Comparison of ENCODE assay signal across 8 cellular contexts in the genomic region with DNA sequence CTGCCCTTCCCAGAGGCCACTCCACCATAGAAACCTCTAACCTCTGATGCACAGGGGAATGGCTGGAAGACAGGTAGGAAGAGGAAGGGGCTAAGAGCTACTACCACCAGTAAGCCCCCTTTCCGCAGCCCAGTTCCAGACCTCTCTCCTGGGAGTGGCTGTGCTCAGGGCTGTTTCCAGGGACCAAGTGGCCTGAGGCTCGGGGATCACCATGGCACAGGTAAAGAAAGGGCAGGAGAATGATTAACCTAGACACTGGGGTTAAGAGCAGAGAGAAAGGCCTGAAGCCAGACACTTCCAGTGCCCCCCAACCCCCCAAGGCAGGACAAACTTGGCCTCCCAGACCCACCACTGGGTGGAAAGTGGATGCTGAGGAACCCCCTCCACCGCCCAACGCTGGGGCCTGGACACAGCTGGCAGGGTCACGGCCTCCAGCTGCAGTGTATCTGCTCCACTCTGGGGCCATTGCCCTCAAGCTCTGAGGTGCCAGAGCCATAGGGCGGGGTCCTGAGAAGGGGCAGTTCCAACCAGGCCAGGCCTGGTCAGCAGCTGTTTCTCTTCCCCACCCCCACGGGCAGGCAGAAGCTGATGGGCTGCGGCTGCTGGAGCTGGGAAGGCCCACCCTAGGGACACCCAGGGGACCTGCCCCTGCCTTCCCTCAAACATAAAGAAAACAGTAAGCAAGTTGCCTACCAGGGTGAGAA. TPM values are rescaled to one million over a fixed set of nuclear protein-coding genes. Genes with fewer than 3 reads are reported as not detected.
DNase-seq lines count a peak whose midpoint lies in the region; ATAC-seq lines count a peak whose summit lies in the region.

No MANE protein-coding gene starts in this region.

- no peaks in the 10 kb centered on the region for H3K9me3 Mint-ChIP-seq in activated T-cell treated with anti-CD3 and anti-CD28 coated beads, Interleukin-2, amount 50 U/mL, for 24 hours
- H3K9me3 Mint-ChIP-seq in activated naive CD8-positive, alpha-beta T cell treated with anti-CD3 and anti-CD28 coated beads for 36 hours: no peaks in the 10 kb centered on the region
- no peaks in the 10 kb centered on the region for H3K9me3 Mint-ChIP-seq in stimulated activated naive CD8-positive, alpha-beta T cell treated with anti-CD3 and anti-CD28 coated beads, Interleukin-15, amount 100 ng/mL, for 72 hours

- H3K27me3 ChIP-seq in iPS-15b (ENCODE audit: control insufficient read depth, insufficient read depth, low read length): peaks cover 6% of the 10 kb centered on the region

- H3K36me3 ChIP-seq in iPS-15b (ENCODE audit: control insufficient read depth, insufficient read depth, low read length): peaks cover 24% of the 10 kb centered on the region

- peak overlapping the region; percentile 87 for H3K4me3 Mint-ChIP-seq in activated T-cell treated with anti-CD3 and anti-CD28 coated beads, Interleukin-2, amount 50 U/mL, for 24 hours
- H3K4me3 Mint-ChIP-seq in activated naive CD8-positive, alpha-beta T cell treated with anti-CD3 and anti-CD28 coated beads for 36 hours: peak overlapping the region; percentile 92
- peak overlapping the region; percentile 91 to 97 for H3K4me3 Mint-ChIP-seq in stimulated activated naive CD8-positive, alpha-beta T cell treated with anti-CD3 and anti-CD28 coated beads, Interleukin-15, amount 100 ng/mL, for 72 hours

- no peak overlapping the region for H3K9ac ChIP-seq in iPS-15b (ENCODE audit: low read depth, low read length)

- H3K27me3 Mint-ChIP-seq in activated T-cell treated with anti-CD3 and anti-CD28 coated beads, Interleukin-2, amount 50 U/mL, for 24 hours: no peaks in the 10 kb centered on the region
- H3K27me3 Mint-ChIP-seq in activated naive CD8-positive, alpha-beta T cell treated with anti-CD3 and anti-CD28 coated beads for 36 hours: no peaks in the 10 kb centered on the region
- no peaks in the 10 kb centered on the region for H3K27me3 Mint-ChIP-seq in stimulated activated naive CD8-positive, alpha-beta T cell treated with anti-CD3 and anti-CD28 coated beads, Interleukin-15, amount 100 ng/mL, for 72 hours

- H3K4me1 ChIP-seq in iPS-15b (ENCODE audit: control insufficient read depth, insufficient read depth, low read length): peaks cover 7% of the 10 kb centered on the region

- H3K4me3 ChIP-seq in iPS-15b (ENCODE audit: low read depth, low read length): peak overlapping the region; percentile 86

- H3K36me3 Mint-ChIP-seq in activated T-cell treated with anti-CD3 and anti-CD28 coated beads, Interleukin-2, amount 50 U/mL, for 24 hours (ENCODE audit: low read depth): peaks cover 74% of the 10 kb centered on the region
- peaks cover 56% of the 10 kb centered on the region for H3K36me3 Mint-ChIP-seq in activated naive CD8-positive, alpha-beta T cell treated with anti-CD3 and anti-CD28 coated beads for 36 hours

- H3K9me3 ChIP-seq in iPS-15b (ENCODE audit: control insufficient read depth, insufficient read depth, low read length): no peaks in the 10 kb centered on the region

- ATAC-seq in stimulated activated naive CD8-positive, alpha-beta T cell treated with anti-CD3 and anti-CD28 coated beads, Interleukin-15, amount 100 ng/mL, for 72 hours: no peak
- no peak for ATAC-seq in GM21367 (IDR thresholded peaks at IDR 0.05; ENCODE audit: unreplicated experiment)

- H3K27ac Mint-ChIP-seq in activated T-cell treated with anti-CD3 and anti-CD28 coated beads, Interleukin-2, amount 50 U/mL, for 24 hours: peak overlapping the region; percentile 95
- H3K27ac Mint-ChIP-seq in activated naive CD8-positive, alpha-beta T cell treated with anti-CD3 and anti-CD28 coated beads for 36 hours: peak overlapping the region; percentile 98
- peak overlapping the region; percentile 98 to 100 for H3K27ac Mint-ChIP-seq in stimulated activated naive CD8-positive, alpha-beta T cell treated with anti-CD3 and anti-CD28 coated beads, Interleukin-15, amount 100 ng/mL, for 72 hours

- no peak for DNase-seq in activated T-cell treated with anti-CD3 and anti-CD28 coated beads, Interleukin-2, amount 50 U/mL, for 24 hours
- DNase-seq in activated T-cell treated with anti-CD3 and anti-CD28 coated beads, Interleukin-2, amount 50 U/mL, for 1 hour: no peak
- DNase-seq in activated naive CD8-positive, alpha-beta T cell treated with anti-CD3 and anti-CD28 coated beads for 36 hours: no peak
- DNase-seq in stimulated activated naive CD8-positive, alpha-beta T cell treated with anti-CD3 and anti-CD28 coated beads, Interleukin-15, amount 100 ng/mL, for 72 hours: peak in 1 of 2 donors; percentile 26
- no peak for DNase-seq in AML-193 (lab: John Stamatoyannopoulos, UW)
- no peak for DNase-seq in stimulated activated CD4-positive, alpha-beta T cell treated with anti-CD3 and anti-CD28 coated beads, Interleukin-2, amount 100 ng/mL, for 24 hours

- peaks cover 75% of the 10 kb centered on the region for H3K4me1 Mint-ChIP-seq in activated T-cell treated with anti-CD3 and anti-CD28 coated beads, Interleukin-2, amount 50 U/mL, for 24 hours (ENCODE audit: low read depth)
- H3K4me1 Mint-ChIP-seq in activated naive CD8-positive, alpha-beta T cell treated with anti-CD3 and anti-CD28 coated beads for 36 hours: peaks cover 50% of the 10 kb centered on the region
- peaks cover 86% of the 10 kb centered on the region for H3K4me1 Mint-ChIP-seq in stimulated activated naive CD8-positive, alpha-beta T cell treated with anti-CD3 and anti-CD28 coated beads, Interleukin-15, amount 100 ng/mL, for 72 hours

RNA-seq across cellular contexts. Expression of a gene that starts 2.7 kb away (rescaled TPM):
- total RNA-seq in activated naive CD8-positive, alpha-beta T cell treated with anti-CD3 and anti-CD28 coated beads for 36 hours: 100 to 1,000 TPM; 463 to 489 TPM

RNA-seq across cellular contexts. Expression of a gene that starts 22.7 kb away (rescaled TPM):
- under 1 TPM; 0.78 to 0.80 TPM for total RNA-seq in activated naive CD8-positive, alpha-beta T cell treated with anti-CD3 and anti-CD28 coated beads for 36 hours

RNA-seq across cellular contexts. Expression of a gene that starts 22.8 kb away (rescaled TPM):
- under 1 TPM in 1 of 2 experiments, not detected in 1; 0.08 TPM for total RNA-seq in activated naive CD8-positive, alpha-beta T cell treated with anti-CD3 and anti-CD28 coated beads for 36 hours

RNA-seq across cellular contexts. Expression of a gene that starts 31.4 kb away (rescaled TPM):
- total RNA-seq in activated naive CD8-positive, alpha-beta T cell treated with anti-CD3 and anti-CD28 coated beads for 36 hours: not detected
